ENCODE assay signal across 14 cellular contexts in genomic region chr18:50711401-50711800, GRCh38.
A peak's percentile ranks its signal among the peaks of the same experiment; 100 is the strongest.
DNase-seq lines count a peak whose midpoint lies in the region; ATAC-seq, FAIRE-seq and TF ChIP-seq lines count a peak whose summit lies in the region.
"Had no signal": no experiment of that assay in that cellular context is flagged by ENCODE, and none has a peak within 500 bp of the region (broad histone marks: within the 10 kb centered on the region; RNA-seq: fewer than 3 reads in every experiment).

No MANE protein-coding gene starts in this region.

- no peaks in the 10 kb centered on the region for H3K4me1 Mint-ChIP-seq in activated T-cell treated with anti-CD3 and anti-CD28 coated beads, Interleukin-2, amount 50 U/mL, for 4 hours (ENCODE audit: low read depth)

- H3K4me2 ChIP-seq in PC-3 (ENCODE audit: low read length) = no peak overlapping the region
- H3K4me2 ChIP-seq: SK-N-SH had no signal

- no peak overlapping the region for H3K4me3 Mint-ChIP-seq in activated T-cell treated with anti-CD3 and anti-CD28 coated beads, Interleukin-2, amount 50 U/mL, for 4 hours
- H3K4me3 Mint-ChIP-seq: CD8-positive, alpha-beta T cell had no signal

- no TSS peak for BruUV-seq in PC-3 (replicated peaks; lab: Mats Ljungman, UMichigan)

- H3K9me2 ChIP-seq in PC-3 (replicated peaks; ENCODE audit: low read length) = no peaks in the 10 kb centered on the region
- H3K9me2 ChIP-seq: SK-N-SH had no signal

- H3K36me3 ChIP-seq in small intestine (ENCODE audit: control insufficient read depth in 2 of 2, insufficient read depth in 2 of 2, low read length in 2 of 2) (no peaks in the 10 kb centered on the region), PC-3 (ENCODE audit: low read depth, low read length) (no peaks in the 10 kb centered on the region)

- no peaks in the 10 kb centered on the region for H3K36me3 Mint-ChIP-seq in activated T-cell treated with anti-CD3 and anti-CD28 coated beads, Interleukin-2, amount 50 U/mL, for 4 hours (ENCODE audit: insufficient read depth)
- H3K36me3 Mint-ChIP-seq: CD8-positive, alpha-beta T cell had no signal

- H3K79me2 ChIP-seq in PC-3 (ENCODE audit: low read length) = no peaks in the 10 kb centered on the region

- H3K9ac ChIP-seq in PC-3 (ENCODE audit: low read length) = no peak overlapping the region
- H3K9ac ChIP-seq: SK-N-SH had no signal

- ATAC-seq in PC-3 = no peak
- no peak for ATAC-seq in activated T-cell treated with anti-CD3 and anti-CD28 coated beads, Interleukin-2, amount 50 U/mL, for 4 hours
- ATAC-seq: CD8-positive, alpha-beta T cell; HCT116 had no signal

- POLR2A ChIA-PET in PC-3 (lab: Charles Lee; ENCODE audit: unreplicated experiment) = no interaction called here

- no peak overlapping the region for H2AFZ ChIP-seq in PC-3 (ENCODE audit: low read length)

- intact Hi-C loops in PC-3 (cut with micrococcal nuclease) = no loop called here

- H3K27me3 ChIP-seq in small intestine (ENCODE audit: control insufficient read depth in 2 of 2, insufficient read depth in 2 of 2, low read length in 2 of 2) = no peaks in the 10 kb centered on the region
- H3K27me3 ChIP-seq in PC-3 (ENCODE audit: low read length) = no peaks in the 10 kb centered on the region

- 59 to 61% (median 61%) methylated on average over 5 of the region's 5 CpGs for WGBS in small intestine, 3 donors

- peaks cover 4% of the 10 kb centered on the region for H3K27me3 Mint-ChIP-seq in activated T-cell treated with anti-CD3 and anti-CD28 coated beads, Interleukin-2, amount 50 U/mL, for 4 hours (ENCODE audit: low read depth)

- CTCF ChIA-PET in PC-3 (lab: Charles Lee) = no interaction called here

- TF ChIP-seq CTCF in PC-3 (conservative IDR thresholded peaks at IDR 0.05; ENCODE audit: low read depth, low read length) = no peak

- H3K4me1 ChIP-seq in small intestine (ENCODE audit: control insufficient read depth in 2 of 2, insufficient read depth in 1 of 2, low read depth in 1 of 2, low read length in 1 of 2) (no peaks in the 10 kb centered on the region), PC-3 (ENCODE audit: insufficient read depth, low read length) (no peaks in the 10 kb centered on the region)

- FAIRE-seq in small intestine (lab: Jason Lieb, UNC) = no peak

- H3K4me3 ChIP-seq in small intestine (ENCODE audit: low read depth in 1 of 2, low read length in 2 of 2) (no peak overlapping the region), PC-3 (ENCODE audit: low read length) (no peak overlapping the region)

- peaks cover 8% of the 10 kb centered on the region for H3K9me3 Mint-ChIP-seq in activated T-cell treated with anti-CD3 and anti-CD28 coated beads, Interleukin-2, amount 50 U/mL, for 4 hours

- H3K9me3 ChIP-seq in small intestine (ENCODE audit: control insufficient read depth, low read depth) (no peaks in the 10 kb centered on the region), PC-3 (ENCODE audit: low read length) (no peaks in the 10 kb centered on the region)
- H3K9me3 ChIP-seq: SK-N-SH had no signal

- H3F3A ChIP-seq in PC-3 (ENCODE audit: low read length, unreplicated experiment) = no peaks in the 10 kb centered on the region

- no peak overlapping the region for H3K27ac ChIP-seq in small intestine (ENCODE audit: low read depth in 1 of 2, low read length in 1 of 2)
- H3K27ac ChIP-seq in PC-3 (ENCODE audit: low read length) = no peak overlapping the region

- no peaks in the 10 kb centered on the region for H4K20me1 ChIP-seq in PC-3 (ENCODE audit: low read length)

- DNase-seq in DMS 273 (lab: John Stamatoyannopoulos, UW; ENCODE audit: unreplicated experiment) = peak; percentile 74
- DNase-seq in DMS79 (lab: John Stamatoyannopoulos, UW) = peak; percentile 45
- DNase-seq in NCI-H748 (lab: John Stamatoyannopoulos, UW; ENCODE audit: unreplicated experiment) = peak; percentile 93
- DNase-seq in occipital lobe (lab: John Stamatoyannopoulos, UW) = peak; percentile 8
- DNase-seq in small intestine = no peak
- DNase-seq in PC-3 = no peak
- no peak for DNase-seq in activated T-cell treated with anti-CD3 and anti-CD28 coated beads, Interleukin-2, amount 50 U/mL, for 4 hours
- DNase-seq: CD8-positive, alpha-beta T cell; Karpas-422; MM.1S; NCI-H2107; NCI-H446 treated with DMSO at 0.1 percent for 48 hours; SK-N-SH had no signal

Comparison
In these comparisons a context has a peak if more than half of its experiments do, and no peak if none do; other contexts are left out.
1. DNase-seq: peak in DMS 273 (single experiment), DMS79 (single experiment), NCI-H748 (single experiment) and occipital lobe (single experiment); none in small intestine (single experiment), PC-3 (single experiment) and activated T-cell treated with anti-CD3 and anti-CD28 coated beads, Interleukin-2, amount 50 U/mL, for 4 hours (single experiment).